In genomic region chr11:34134765-34135164, GRCh38 we compare ENCODE assay signal across 23 cellular contexts.
DNase-seq lines count a peak whose midpoint lies in the region; ATAC-seq lines count a peak whose summit lies in the region.
"Had no signal": no experiment of that assay in that cellular context is flagged by ENCODE, and none has a peak within 500 bp of the region (broad histone marks: within the 10 kb centered on the region; RNA-seq: fewer than 3 reads in every experiment).

No MANE protein-coding gene starts in this region.

- ATAC-seq in GM18508 (IDR thresholded peaks at IDR 0.05; ENCODE audit: insufficient read depth, unreplicated experiment) (peak; percentile 74), GM21528 (IDR thresholded peaks at IDR 0.05; ENCODE audit: low FRiP score, unreplicated experiment) (peak; percentile 58), HG03025 (IDR thresholded peaks at IDR 0.05; ENCODE audit: low FRiP score, unreplicated experiment) (peak; percentile 69), HG02678 (IDR thresholded peaks at IDR 0.05; ENCODE audit: unreplicated experiment) (no peak)
- ATAC-seq: body of pancreas, left lobe of liver, Right ventricle myocardium inferior had no signal

- peak; percentile 81 for DNase-seq in DMS79 treated with DMSO at 0.1 percent for 48 hours (lab: John Stamatoyannopoulos, UW)
- no peak for DNase-seq in NCI-H2171 (lab: John Stamatoyannopoulos, UW)
- DNase-seq in DMS53 treated with DMSO at 0.1 percent for 48 hours (lab: John Stamatoyannopoulos, UW; ENCODE audit: unreplicated experiment), result no peak
- no peak for DNase-seq in NCI-H1048 (lab: John Stamatoyannopoulos, UW)
- DNase-seq: activated CD4-positive, CD25-positive, alpha-beta regulatory T cell; body of pancreas; effector CD4-positive, alpha-beta T cell; erythroblast; foreskin fibroblast; GM23248; Kasumi-1; mesendoderm; NCI-H1694 treated with DMSO at 0.1 percent for 48 hours; NCI-H748 treated with DMSO at 0.1 percent for 48 hours; nucleus accumbens; T1000; testis had no signal
